1 cellular context compared by ENCODE assay signal in the genomic region with DNA sequence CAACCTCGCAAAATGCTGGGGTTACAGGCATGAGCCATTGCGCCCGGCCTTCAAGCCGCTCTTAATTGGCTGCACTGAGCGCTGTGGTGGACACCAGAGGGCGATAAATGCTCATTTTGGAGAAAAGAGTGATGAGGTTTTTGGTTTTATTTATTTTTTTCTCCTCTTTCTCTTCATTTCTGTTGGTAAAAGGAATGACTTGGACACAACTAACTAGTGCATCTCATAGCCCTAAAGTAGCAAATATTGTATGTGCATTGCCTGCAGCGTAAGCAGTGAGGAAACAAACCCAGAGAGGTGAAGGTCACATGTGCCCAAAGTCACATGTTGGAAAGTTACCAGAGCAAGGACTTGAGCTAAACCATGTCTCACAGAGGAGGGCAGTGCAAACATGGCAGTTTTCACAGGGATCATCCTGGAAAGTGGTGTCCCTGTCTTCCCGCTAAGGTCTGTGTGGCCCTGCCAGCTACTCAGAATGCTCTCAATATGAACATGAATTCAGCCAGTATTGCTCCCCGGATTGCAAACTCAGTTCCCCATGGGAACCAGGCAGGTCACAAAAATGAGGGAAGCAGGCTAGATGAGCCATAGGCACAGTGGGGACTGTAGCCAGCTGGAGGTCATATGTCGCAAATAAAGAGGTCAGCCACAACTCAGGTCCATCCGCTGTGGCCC.
TF ChIP-seq lines count a peak whose summit lies in the region.

No MANE protein-coding gene starts in this region.

TF ChIP-seq in K562, 482 proteins besides CTCF, POLR2A, EP300 and RAD21 (continued from another document and continues in another):
- TF ChIP-seq, protein P1, sequence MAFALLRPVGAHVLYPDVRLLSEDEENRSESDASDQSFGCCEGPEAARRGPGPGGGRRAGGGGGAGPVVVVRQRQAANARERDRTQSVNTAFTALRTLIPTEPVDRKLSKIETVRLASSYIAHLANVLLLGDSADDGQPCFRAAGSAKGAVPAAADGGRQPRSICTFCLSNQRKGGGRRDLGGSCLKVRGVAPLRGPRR (CRISPR knock-in tag; IDR thresholded peaks at IDR 0.05) = no peak
- TF ChIP-seq ZNF41 (CRISPR knock-in tag; conservative IDR thresholded peaks at IDR 0.05) (no peak), ZFP30 (CRISPR knock-in tag; IDR thresholded peaks at IDR 0.05; ENCODE audit: borderline replicate concordance) (no peak), ZKSCAN3 (CRISPR knock-in tag; IDR thresholded peaks at IDR 0.05) (no peak), NR2C1 (IDR thresholded peaks at IDR 0.05) (no peak), NR2C1 (tag; IDR thresholded peaks at IDR 0.05) (no peak), TEAD1 (CRISPR knock-in tag; IDR thresholded peaks at IDR 0.05) (no peak), IFI16 (CRISPR knock-in tag; IDR thresholded peaks at IDR 0.05) (no peak), ETV1 (tag; conservative IDR thresholded peaks at IDR 0.05; ENCODE audit: low read depth) (no peak), PHTF2 (CRISPR knock-in tag; IDR thresholded peaks at IDR 0.05) (no peak), MYBL2 (IDR thresholded peaks at IDR 0.05; ENCODE audit: low read depth) (no peak), MYBL2 (CRISPR knock-in tag; IDR thresholded peaks at IDR 0.05; ENCODE audit: borderline replicate concordance) (no peak), MTA3 (IDR thresholded peaks at IDR 0.05; ENCODE audit: borderline replicate concordance) (no peak), FOXA1 (IDR thresholded peaks at IDR 0.05; ENCODE audit: borderline replicate concordance) (no peak), KLF1 (tag; IDR thresholded peaks at IDR 0.05) (no peak), KLF16 (IDR thresholded peaks at IDR 0.05) (no peak), BCOR (IDR thresholded peaks at IDR 0.05) (peak; percentile 9; the same call in 1 of the 2 replicates), CEBPG (CRISPR knock-in tag; IDR thresholded peaks at IDR 0.05) (no peak), CEBPG (tag; conservative IDR thresholded peaks at IDR 0.05 in 1 of 2, IDR thresholded peaks at IDR 0.05 in 1 of 2) (no peak), MECOM (CRISPR knock-in tag; IDR thresholded peaks at IDR 0.05) (no peak), RBM14 (IDR thresholded peaks at IDR 0.05; ENCODE audit: borderline replicate concordance, insufficient read depth, low read depth, low read length) (no peak), ZNF57 (CRISPR knock-in tag; IDR thresholded peaks at IDR 0.05) (no peak), HMG20B (CRISPR knock-in tag; IDR thresholded peaks at IDR 0.05) (no peak), SRSF1 (IDR thresholded peaks at IDR 0.05; ENCODE audit: low read depth, low read length) (no peak), E2F3 (CRISPR knock-in tag; IDR thresholded peaks at IDR 0.05) (no peak), HDGF (IDR thresholded peaks at IDR 0.05) (peak; percentile 71; the same call in 1 of the 2 replicates), NFE2L1 (tag; IDR thresholded peaks at IDR 0.05; ENCODE audit: borderline replicate concordance, low read depth) (no peak), ZNF707 (CRISPR knock-in tag; conservative IDR thresholded peaks at IDR 0.05) (no peak), TAL1 (IDR thresholded peaks at IDR 0.05) (no peak), ZNF589 (CRISPR knock-in tag; IDR thresholded peaks at IDR 0.05; ENCODE audit: low read depth) (no peak), ZNF12 (CRISPR knock-in tag; IDR thresholded peaks at IDR 0.05) (no peak), HOXB6 (CRISPR knock-in tag; IDR thresholded peaks at IDR 0.05; ENCODE audit: borderline replicate concordance) (no peak), DMBX1 (CRISPR knock-in tag; IDR thresholded peaks at IDR 0.05; ENCODE audit: borderline replicate concordance) (0 out of 2 replicates have a peak, but pooled peaks have one; percentile 25), KDM2B (CRISPR knock-in tag; IDR thresholded peaks at IDR 0.05) (no peak), ZNF174 (CRISPR knock-in tag; IDR thresholded peaks at IDR 0.05) (no peak), STAT5A (IDR thresholded peaks at IDR 0.05; ENCODE audit: borderline replicate concordance, low read length) (no peak), ZC3H8 (IDR thresholded peaks at IDR 0.05) (no peak), POLR2B (IDR thresholded peaks at IDR 0.05; ENCODE audit: low read depth, partially characterized antibody) (no peak), KAT2B (IDR thresholded peaks at IDR 0.05; ENCODE audit: low read depth, low read length) (no peak)
- TF ChIP-seq, protein P2, sequence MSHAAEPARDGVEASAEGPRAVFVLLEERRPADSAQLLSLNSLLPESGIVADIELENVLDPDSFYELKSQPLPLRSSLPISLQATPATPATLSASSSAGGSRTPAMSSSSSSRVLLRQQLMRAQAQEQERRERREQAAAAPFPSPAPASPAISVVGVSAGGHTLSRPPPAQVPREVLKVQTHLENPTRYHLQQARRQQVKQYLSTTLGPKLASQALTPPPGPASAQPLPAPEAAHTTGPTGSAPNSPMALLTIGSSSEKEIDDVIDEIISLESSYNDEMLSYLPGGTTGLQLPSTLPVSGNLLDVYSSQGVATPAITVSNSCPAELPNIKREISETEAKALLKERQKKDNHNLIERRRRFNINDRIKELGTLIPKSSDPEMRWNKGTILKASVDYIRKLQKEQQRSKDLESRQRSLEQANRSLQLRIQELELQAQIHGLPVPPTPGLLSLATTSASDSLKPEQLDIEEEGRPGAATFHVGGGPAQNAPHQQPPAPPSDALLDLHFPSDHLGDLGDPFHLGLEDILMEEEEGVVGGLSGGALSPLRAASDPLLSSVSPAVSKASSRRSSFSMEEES (CRISPR knock-in tag; IDR thresholded peaks at IDR 0.05) = peak; percentile 25; the same call in 1 of the 2 replicates
- TF ChIP-seq, protein P3, sequence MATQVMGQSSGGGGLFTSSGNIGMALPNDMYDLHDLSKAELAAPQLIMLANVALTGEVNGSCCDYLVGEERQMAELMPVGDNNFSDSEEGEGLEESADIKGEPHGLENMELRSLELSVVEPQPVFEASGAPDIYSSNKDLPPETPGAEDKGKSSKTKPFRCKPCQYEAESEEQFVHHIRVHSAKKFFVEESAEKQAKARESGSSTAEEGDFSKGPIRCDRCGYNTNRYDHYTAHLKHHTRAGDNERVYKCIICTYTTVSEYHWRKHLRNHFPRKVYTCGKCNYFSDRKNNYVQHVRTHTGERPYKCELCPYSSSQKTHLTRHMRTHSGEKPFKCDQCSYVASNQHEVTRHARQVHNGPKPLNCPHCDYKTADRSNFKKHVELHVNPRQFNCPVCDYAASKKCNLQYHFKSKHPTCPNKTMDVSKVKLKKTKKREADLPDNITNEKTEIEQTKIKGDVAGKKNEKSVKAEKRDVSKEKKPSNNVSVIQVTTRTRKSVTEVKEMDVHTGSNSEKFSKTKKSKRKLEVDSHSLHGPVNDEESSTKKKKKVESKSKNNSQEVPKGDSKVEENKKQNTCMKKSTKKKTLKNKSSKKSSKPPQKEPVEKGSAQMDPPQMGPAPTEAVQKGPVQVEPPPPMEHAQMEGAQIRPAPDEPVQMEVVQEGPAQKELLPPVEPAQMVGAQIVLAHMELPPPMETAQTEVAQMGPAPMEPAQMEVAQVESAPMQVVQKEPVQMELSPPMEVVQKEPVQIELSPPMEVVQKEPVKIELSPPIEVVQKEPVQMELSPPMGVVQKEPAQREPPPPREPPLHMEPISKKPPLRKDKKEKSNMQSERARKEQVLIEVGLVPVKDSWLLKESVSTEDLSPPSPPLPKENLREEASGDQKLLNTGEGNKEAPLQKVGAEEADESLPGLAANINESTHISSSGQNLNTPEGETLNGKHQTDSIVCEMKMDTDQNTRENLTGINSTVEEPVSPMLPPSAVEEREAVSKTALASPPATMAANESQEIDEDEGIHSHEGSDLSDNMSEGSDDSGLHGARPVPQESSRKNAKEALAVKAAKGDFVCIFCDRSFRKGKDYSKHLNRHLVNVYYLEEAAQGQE (CRISPR knock-in tag; IDR thresholded peaks at IDR 0.05; ENCODE audit: low read depth) = no peak
- TF ChIP-seq, protein P4, sequence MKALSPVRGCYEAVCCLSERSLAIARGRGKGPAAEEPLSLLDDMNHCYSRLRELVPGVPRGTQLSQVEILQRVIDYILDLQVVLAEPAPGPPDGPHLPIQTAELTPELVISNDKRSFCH (CRISPR knock-in tag; IDR thresholded peaks at IDR 0.05) = no peak
- TF ChIP-seq, protein P4 (tag; IDR thresholded peaks at IDR 0.05) = no peak
- TF ChIP-seq, protein P5, sequence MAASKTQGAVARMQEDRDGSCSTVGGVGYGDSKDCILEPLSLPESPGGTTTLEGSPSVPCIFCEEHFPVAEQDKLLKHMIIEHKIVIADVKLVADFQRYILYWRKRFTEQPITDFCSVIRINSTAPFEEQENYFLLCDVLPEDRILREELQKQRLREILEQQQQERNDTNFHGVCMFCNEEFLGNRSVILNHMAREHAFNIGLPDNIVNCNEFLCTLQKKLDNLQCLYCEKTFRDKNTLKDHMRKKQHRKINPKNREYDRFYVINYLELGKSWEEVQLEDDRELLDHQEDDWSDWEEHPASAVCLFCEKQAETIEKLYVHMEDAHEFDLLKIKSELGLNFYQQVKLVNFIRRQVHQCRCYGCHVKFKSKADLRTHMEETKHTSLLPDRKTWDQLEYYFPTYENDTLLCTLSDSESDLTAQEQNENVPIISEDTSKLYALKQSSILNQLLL (CRISPR knock-in tag; IDR thresholded peaks at IDR 0.05; ENCODE audit: borderline replicate concordance) = no peak
- TF ChIP-seq, protein P6, sequence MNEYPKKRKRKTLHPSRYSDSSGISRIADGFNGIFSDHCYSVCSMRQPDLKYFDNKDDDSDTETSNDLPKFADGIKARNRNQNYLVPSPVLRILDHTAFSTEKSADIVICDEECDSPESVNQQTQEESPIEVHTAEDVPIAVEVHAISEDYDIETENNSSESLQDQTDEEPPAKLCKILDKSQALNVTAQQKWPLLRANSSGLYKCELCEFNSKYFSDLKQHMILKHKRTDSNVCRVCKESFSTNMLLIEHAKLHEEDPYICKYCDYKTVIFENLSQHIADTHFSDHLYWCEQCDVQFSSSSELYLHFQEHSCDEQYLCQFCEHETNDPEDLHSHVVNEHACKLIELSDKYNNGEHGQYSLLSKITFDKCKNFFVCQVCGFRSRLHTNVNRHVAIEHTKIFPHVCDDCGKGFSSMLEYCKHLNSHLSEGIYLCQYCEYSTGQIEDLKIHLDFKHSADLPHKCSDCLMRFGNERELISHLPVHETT (CRISPR knock-in tag; conservative IDR thresholded peaks at IDR 0.05 in 1 of 2, IDR thresholded peaks at IDR 0.05 in 1 of 2) = no peak
- TF ChIP-seq, protein P7, sequence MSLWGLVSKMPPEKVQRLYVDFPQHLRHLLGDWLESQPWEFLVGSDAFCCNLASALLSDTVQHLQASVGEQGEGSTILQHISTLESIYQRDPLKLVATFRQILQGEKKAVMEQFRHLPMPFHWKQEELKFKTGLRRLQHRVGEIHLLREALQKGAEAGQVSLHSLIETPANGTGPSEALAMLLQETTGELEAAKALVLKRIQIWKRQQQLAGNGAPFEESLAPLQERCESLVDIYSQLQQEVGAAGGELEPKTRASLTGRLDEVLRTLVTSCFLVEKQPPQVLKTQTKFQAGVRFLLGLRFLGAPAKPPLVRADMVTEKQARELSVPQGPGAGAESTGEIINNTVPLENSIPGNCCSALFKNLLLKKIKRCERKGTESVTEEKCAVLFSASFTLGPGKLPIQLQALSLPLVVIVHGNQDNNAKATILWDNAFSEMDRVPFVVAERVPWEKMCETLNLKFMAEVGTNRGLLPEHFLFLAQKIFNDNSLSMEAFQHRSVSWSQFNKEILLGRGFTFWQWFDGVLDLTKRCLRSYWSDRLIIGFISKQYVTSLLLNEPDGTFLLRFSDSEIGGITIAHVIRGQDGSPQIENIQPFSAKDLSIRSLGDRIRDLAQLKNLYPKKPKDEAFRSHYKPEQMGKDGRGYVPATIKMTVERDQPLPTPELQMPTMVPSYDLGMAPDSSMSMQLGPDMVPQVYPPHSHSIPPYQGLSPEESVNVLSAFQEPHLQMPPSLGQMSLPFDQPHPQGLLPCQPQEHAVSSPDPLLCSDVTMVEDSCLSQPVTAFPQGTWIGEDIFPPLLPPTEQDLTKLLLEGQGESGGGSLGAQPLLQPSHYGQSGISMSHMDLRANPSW (CRISPR knock-in tag; IDR thresholded peaks at IDR 0.05) = no peak
- TF ChIP-seq, protein P8, sequence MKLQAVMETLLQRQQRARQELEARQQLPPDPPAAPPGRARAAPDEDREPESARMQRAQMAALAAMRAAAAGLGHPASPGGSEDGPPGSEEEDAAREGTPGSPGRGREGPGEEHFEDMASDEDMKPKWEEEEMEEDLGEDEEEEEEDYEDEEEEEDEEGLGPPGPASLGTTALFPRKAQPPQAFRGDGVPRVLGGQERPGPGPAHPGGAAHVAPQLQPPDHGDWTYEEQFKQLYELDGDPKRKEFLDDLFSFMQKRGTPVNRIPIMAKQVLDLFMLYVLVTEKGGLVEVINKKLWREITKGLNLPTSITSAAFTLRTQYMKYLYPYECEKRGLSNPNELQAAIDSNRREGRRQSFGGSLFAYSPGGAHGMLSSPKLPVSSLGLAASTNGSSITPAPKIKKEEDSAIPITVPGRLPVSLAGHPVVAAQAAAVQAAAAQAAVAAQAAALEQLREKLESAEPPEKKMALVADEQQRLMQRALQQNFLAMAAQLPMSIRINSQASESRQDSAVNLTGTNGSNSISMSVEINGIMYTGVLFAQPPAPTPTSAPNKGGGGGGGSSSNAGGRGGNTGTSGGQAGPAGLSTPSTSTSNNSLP (IDR thresholded peaks at IDR 0.05; ENCODE audit: borderline replicate concordance, low read depth, low read length) = no peak
- TF ChIP-seq, protein P9, sequence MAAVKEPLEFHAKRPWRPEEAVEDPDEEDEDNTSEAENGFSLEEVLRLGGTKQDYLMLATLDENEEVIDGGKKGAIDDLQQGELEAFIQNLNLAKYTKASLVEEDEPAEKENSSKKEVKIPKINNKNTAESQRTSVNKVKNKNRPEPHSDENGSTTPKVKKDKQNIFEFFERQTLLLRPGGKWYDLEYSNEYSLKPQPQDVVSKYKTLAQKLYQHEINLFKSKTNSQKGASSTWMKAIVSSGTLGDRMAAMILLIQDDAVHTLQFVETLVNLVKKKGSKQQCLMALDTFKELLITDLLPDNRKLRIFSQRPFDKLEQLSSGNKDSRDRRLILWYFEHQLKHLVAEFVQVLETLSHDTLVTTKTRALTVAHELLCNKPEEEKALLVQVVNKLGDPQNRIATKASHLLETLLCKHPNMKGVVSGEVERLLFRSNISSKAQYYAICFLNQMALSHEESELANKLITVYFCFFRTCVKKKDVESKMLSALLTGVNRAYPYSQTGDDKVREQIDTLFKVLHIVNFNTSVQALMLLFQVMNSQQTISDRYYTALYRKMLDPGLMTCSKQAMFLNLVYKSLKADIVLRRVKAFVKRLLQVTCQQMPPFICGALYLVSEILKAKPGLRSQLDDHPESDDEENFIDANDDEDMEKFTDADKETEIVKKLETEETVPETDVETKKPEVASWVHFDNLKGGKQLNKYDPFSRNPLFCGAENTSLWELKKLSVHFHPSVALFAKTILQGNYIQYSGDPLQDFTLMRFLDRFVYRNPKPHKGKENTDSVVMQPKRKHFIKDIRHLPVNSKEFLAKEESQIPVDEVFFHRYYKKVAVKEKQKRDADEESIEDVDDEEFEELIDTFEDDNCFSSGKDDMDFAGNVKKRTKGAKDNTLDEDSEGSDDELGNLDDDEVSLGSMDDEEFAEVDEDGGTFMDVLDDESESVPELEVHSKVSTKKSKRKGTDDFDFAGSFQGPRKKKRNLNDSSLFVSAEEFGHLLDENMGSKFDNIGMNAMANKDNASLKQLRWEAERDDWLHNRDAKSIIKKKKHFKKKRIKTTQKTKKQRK (IDR thresholded peaks at IDR 0.05; ENCODE audit: borderline replicate concordance, low read depth, low read length) = no peak
